Comparison of ENCODE assay signal across 10 cellular contexts in genomic region chr11:117621226-117621625, GRCh38.
DNase-seq lines count a peak whose midpoint lies in the region; ATAC-seq, FAIRE-seq and TF ChIP-seq lines count a peak whose summit lies in the region.
"Had no signal": no experiment of that assay in that cellular context is flagged by ENCODE, and none has a peak within 500 bp of the region (broad histone marks: within the 10 kb centered on the region; RNA-seq: fewer than 3 reads in every experiment).

No MANE protein-coding gene starts in this region.

- H3K27ac ChIP-seq in A673 (ENCODE audit: low read depth, low read length, poor library complexity, severe bottlenecking) = no peak overlapping the region
- H3K27ac ChIP-seq in OCI-LY7 (ENCODE audit: low read depth, low read length, poor library complexity, severe bottlenecking) = no peak overlapping the region

- POLR2A ChIA-PET in A673 (lab: Charles Lee; ENCODE audit: low non-redundant PET) (no interaction called here), OCI-LY7 (lab: Charles Lee) (interaction anchor here (0.7 to 1.4 kb wide), 2 partner anchors 8 to 16 kb away, joined by 3 read pairs; no protein-coding TSS in a partner anchor)

- no peak for FAIRE-seq in D721Med (lab: Jason Lieb, UNC)

- H2AFZ ChIP-seq in OCI-LY7 (ENCODE audit: low read length) = no peak overlapping the region

- H3K36me3 ChIP-seq in A673 (ENCODE audit: insufficient read depth, low read length, poor library complexity, severe bottlenecking) = no peaks in the 10 kb centered on the region
- no peaks in the 10 kb centered on the region for H3K36me3 ChIP-seq in OCI-LY7 (ENCODE audit: insufficient read depth, low read length)

- CTCF ChIA-PET in A673 (lab: Charles Lee) (interaction anchor here (1.0 to 1.6 kb wide), 2 partner anchors 186 to 195 kb away, joined by 3 to 12 read pairs; no protein-coding TSS in a partner anchor), OCI-LY7 (lab: Charles Lee; ENCODE audit: unreplicated experiment) (no interaction called here)

- TF ChIP-seq CTCF in A673 (conservative IDR thresholded peaks at IDR 0.05; ENCODE audit: low read depth, low read length) (peak; percentile 67), D721Med (IDR thresholded peaks at IDR 0.05; ENCODE audit: insufficient read depth, missing control alignments) (peak; percentile 19), OCI-LY7 (conservative IDR thresholded peaks at IDR 0.05; ENCODE audit: low read length) (peak; percentile 81)

- BruUV-seq in A673 (replicated peaks; lab: Mats Ljungman, UMichigan) (no TSS peak), OCI-LY7 (replicated peaks; lab: Mats Ljungman, UMichigan) (no TSS peak)

- no peak for ATAC-seq in HG03097 (IDR thresholded peaks at IDR 0.05; ENCODE audit: low FRiP score, unreplicated experiment)

- H3K27me3 ChIP-seq in A673 (replicated peaks; ENCODE audit: insufficient read depth, low read depth, low read length, poor library complexity) = peaks cover 10% of the 10 kb centered on the region

- H3K9me3 ChIP-seq in A673 (ENCODE audit: low read depth, low read length, poor library complexity, severe bottlenecking) = peaks cover 5% of the 10 kb centered on the region
- peaks cover 3% of the 10 kb centered on the region; the same call in 1 of the 2 replicates for H3K9me3 ChIP-seq in OCI-LY7 (ENCODE audit: low read length)

- H3K4me3 ChIP-seq in A673 (ENCODE audit: low read depth, low read length, poor library complexity, severe bottlenecking) = no peak overlapping the region
- no peak overlapping the region for H3K4me3 ChIP-seq in OCI-LY7 (ENCODE audit: low read depth, low read length, poor library complexity, severe bottlenecking)

- peak; percentile 14 for DNase-seq in A673 (ENCODE audit: low spot score)
- no peak for DNase-seq in D721Med (ENCODE audit: insufficient read length, low spot score)
- peak; percentile 3 for DNase-seq in OCI-LY7 (ENCODE audit: low spot score)
- peak; percentile 9 for DNase-seq in fibroblast of peridontal ligament (ENCODE audit: extremely low read depth)
- DNase-seq in islet precursor cell = no peak
- no peak for DNase-seq in effector CD4-positive, alpha-beta T cell
- no peak for DNase-seq in DMS153 treated with DMSO at 0.1 percent for 48 hours (lab: John Stamatoyannopoulos, UW; ENCODE audit: unreplicated experiment)
- DNase-seq: activated B cell treated with CpG ODN at 0.5 μM for 24 hours, NCI-H2029 had no signal

- no peaks in the 10 kb centered on the region for H3K79me2 ChIP-seq in OCI-LY7 (ENCODE audit: insufficient read depth, low read depth, low read length)

- H3K9me2 ChIP-seq in OCI-LY7 (ENCODE audit: insufficient read depth, low read length) = no peaks in the 10 kb centered on the region

- H3K4me1 ChIP-seq in A673 (ENCODE audit: insufficient read depth, low read length, poor library complexity, severe bottlenecking) (no peaks in the 10 kb centered on the region), OCI-LY7 (ENCODE audit: insufficient read depth, low read length, poor library complexity, severe bottlenecking) (no peaks in the 10 kb centered on the region)

- H3K4me2 ChIP-seq in OCI-LY7 (ENCODE audit: low read length) = no peak overlapping the region

- intact Hi-C loops in A673 (cut with micrococcal nuclease; ENCODE audit: unreplicated experiment) = no loop called here
- intact Hi-C loops in OCI-LY7 (cut with micrococcal nuclease; ENCODE audit: unreplicated experiment) = no loop called here

- no peaks in the 10 kb centered on the region for H4K20me1 ChIP-seq in OCI-LY7 (ENCODE audit: insufficient read depth, low read length)

Comparison
In these comparisons a context has a peak if more than half of its experiments do, and no peak if none do; other contexts are left out.
1. DNase-seq: peak in A673 (single experiment), OCI-LY7 (single experiment) and fibroblast of peridontal ligament (single experiment); none in D721Med (single experiment), islet precursor cell (single experiment), effector CD4-positive, alpha-beta T cell (single experiment) and DMS153 treated with DMSO at 0.1 percent for 48 hours (single experiment).
2. CTCF ChIP-seq: peak in every context shown above with its lines; median percentile 81 in OCI-LY7; 67 in A673; 19 in D721Med.